In genomic region chr6:168011291-168011690, GRCh38 we compare ENCODE assay signal across 11 cellular contexts. TPM values are rescaled to one million over a fixed set of nuclear protein-coding genes. Genes with fewer than 3 reads are reported as not detected.
"Had no signal": no experiment of that assay in that cellular context is flagged by ENCODE, and none has a peak within 500 bp of the region (broad histone marks: within the 10 kb centered on the region; RNA-seq: fewer than 3 reads in every experiment).

No MANE protein-coding gene starts in this region.

- H2AFZ ChIP-seq: GM23248, GM23338 had no signal

- DNase-seq: GM23248, GOT3, H7, H9, HCEC 1CT, HFFc6 had no signal

- H3K4me2 ChIP-seq: GM23338 had no signal

- H3K4me3 ChIP-seq: GM23248, GM23338, HAP-1 had no signal

- ATAC-seq: GM23338, HCT116 had no signal

- H3K4me1 ChIP-seq: HAP-1 had no signal

- H3K9ac ChIP-seq: GM23248 had no signal

- H3K27ac ChIP-seq: GM23248 had no signal

- FAIRE-seq: H1, H54 had no signal

- H3K36me3 ChIP-seq: HAP-1 had no signal

RNA-seq across cellular contexts. Expression of gene KIF25, which starts 13.8 kb away (rescaled TPM):
- total RNA-seq: GM23248, HFFc6 had no signal
- polyA plus RNA-seq: GM23248 had no signal
